In genomic region chr19:872266-872951, GRCh38 we compare ENCODE assay signal across 1 cellular context.
TF ChIP-seq lines count a peak whose summit lies in the region.

No MANE protein-coding gene starts in this region.

TF ChIP-seq in endothelial cell of umbilical vein, 7 proteins besides CTCF, POLR2A, EP300 and RAD21:
- no peak for TF ChIP-seq MAX (IDR thresholded peaks at IDR 0.05; ENCODE audit: insufficient read depth, insufficient read length)
- TF ChIP-seq GATA2 (IDR thresholded peaks at IDR 0.05; ENCODE audit: insufficient read depth, insufficient read length, low read depth, low read length) = no peak
- TF ChIP-seq JUN (IDR thresholded peaks at IDR 0.05; ENCODE audit: borderline replicate concordance, insufficient read depth, insufficient read length, low read depth) = no peak
- TF ChIP-seq FOS (IDR thresholded peaks at IDR 0.05; ENCODE audit: borderline replicate concordance, insufficient read depth, low read length) = no peak
- TF ChIP-seq EZH2 (IDR thresholded peaks at IDR 0.05; ENCODE audit: borderline replicate concordance, low read depth, low read length, severe bottlenecking) = no peak
- TF ChIP-seq MYC (IDR thresholded peaks at IDR 0.05; ENCODE audit: low read depth, low read length) = no peak
- TF ChIP-seq POLR2AphosphoS5 (IDR thresholded peaks at IDR 0.05; ENCODE audit: insufficient read depth, low read depth, low read length) = no peak
TF ChIP-seq in endothelial cell of umbilical vein: peak in this region for 0.
